Comparison of ENCODE assay signal across 8 cellular contexts in genomic region chr11:59550368-59550841, GRCh38.
A peak's percentile ranks its signal among the peaks of the same experiment; 100 is the strongest.
DNase-seq lines count a peak whose midpoint lies in the region; ATAC-seq and TF ChIP-seq lines count a peak whose summit lies in the region.

No MANE protein-coding gene starts in this region.

- no peaks in the 10 kb centered on the region for H3K36me3 ChIP-seq in iPS-20b (ENCODE audit: insufficient read depth, low read depth, low read length)

- no peaks in the 10 kb centered on the region for H3K9me3 ChIP-seq in iPS-20b (ENCODE audit: insufficient read depth, low read depth, low read length)

- ATAC-seq in GM18517 (IDR thresholded peaks at IDR 0.05; ENCODE audit: unreplicated experiment) (peak; percentile 86), HG03064 (IDR thresholded peaks at IDR 0.05; ENCODE audit: low read depth, unreplicated experiment) (peak; percentile 85)

- H3K9ac ChIP-seq in iPS-20b (ENCODE audit: low read depth, low read length), result peak overlapping the region; percentile 69; the same call in 1 of the 2 replicates

- H3K4me3 ChIP-seq in iPS-20b (ENCODE audit: low read length) (peak overlapping the region; percentile 83), skin epidermis (peak overlapping the region; percentile 30 to 57 (median 48))

- peaks cover 7% of the 10 kb centered on the region; the same call in 1 of the 2 replicates for H3K4me1 ChIP-seq in iPS-20b (ENCODE audit: insufficient read depth, low read length)

- peak; percentile 82 for DNase-seq in NCI-H2107 treated with DMSO at 0.1 percent for 48 hours (lab: John Stamatoyannopoulos, UW; ENCODE audit: unreplicated experiment)
- peak; percentile 88 for DNase-seq in UCSD-AML1 (lab: John Stamatoyannopoulos, UW; ENCODE audit: unreplicated experiment)
- DNase-seq in brain pericyte (ENCODE audit: low read depth, low spot score), result peak; percentile 72

- TF ChIP-seq CTCF in 22Rv1 (IDR thresholded peaks at IDR 0.05), result peak; percentile 63

- peak overlapping the region; percentile 95 for H3K27ac ChIP-seq in 22Rv1
- no peak overlapping the region for H3K27ac ChIP-seq in iPS-20b (ENCODE audit: low read length)
- peak overlapping the region in 20 of 21 experiments; percentile 7 to 82 (median 73) for H3K27ac ChIP-seq in skin epidermis

- H3K27me3 ChIP-seq in iPS-20b (ENCODE audit: insufficient read depth, low read length), result 0 out of 2 replicates have a peak, but pooled peaks cover 1% of the 10 kb centered on the region
